In genomic region chr3:58544546-58544945, GRCh38 we compare ENCODE assay signal across 22 cellular contexts. TPM values are rescaled to one million over a fixed set of nuclear protein-coding genes. Genes with fewer than 3 reads are reported as not detected.
"Had no signal": no experiment of that assay in that cellular context is flagged by ENCODE, and none has a peak within 500 bp of the region (broad histone marks: within the 10 kb centered on the region; RNA-seq: fewer than 3 reads in every experiment).

No MANE protein-coding gene starts in this region.

- H3K4me1 Mint-ChIP-seq: naive B cell; stimulated activated memory B cell treated with anti-CD40 and anti-IgM and Interleukin-4, amounts not matched to agents 10 μg/mL and 1 μg/mL and 100 μg/mL, for 72 hours had no signal

- H3K9me3 Mint-ChIP-seq: naive B cell; stimulated activated memory B cell treated with anti-CD40 and anti-IgM and Interleukin-4, amounts not matched to agents 10 μg/mL and 1 μg/mL and 100 μg/mL, for 72 hours; stimulated activated naive CD8-positive, alpha-beta T cell treated with anti-CD3 and anti-CD28 coated beads, Interleukin-15, Interleukin-2, amounts not matched to agents 100 ng/mL and 50 ng/mL, for 24 hours had no signal

- H3K27ac ChIP-seq: coronary artery, heart left ventricle, left ventricle myocardium inferior, lower lobe of right lung, psoas muscle, right lobe of liver, tibial artery, upper lobe of left lung, uterus had no signal

- H3K36me3 Mint-ChIP-seq: naive B cell; stimulated activated memory B cell treated with anti-CD40 and anti-IgM and Interleukin-4, amounts not matched to agents 10 μg/mL and 1 μg/mL and 100 μg/mL, for 72 hours had no signal

- H3K27me3 Mint-ChIP-seq: naive B cell; stimulated activated memory B cell treated with anti-CD40 and anti-IgM and Interleukin-4, amounts not matched to agents 10 μg/mL and 1 μg/mL and 100 μg/mL, for 72 hours; stimulated activated naive CD8-positive, alpha-beta T cell treated with anti-CD3 and anti-CD28 coated beads, Interleukin-15, Interleukin-2, amounts not matched to agents 100 ng/mL and 50 ng/mL, for 24 hours had no signal

- H3K36me3 ChIP-seq: heart left ventricle, left ventricle myocardium inferior, lower lobe of right lung, right lobe of liver, tibial artery, upper lobe of left lung, uterus had no signal

- H3K9me3 ChIP-seq: heart left ventricle, left ventricle myocardium inferior, lower lobe of right lung, psoas muscle, right lobe of liver, tibial artery, upper lobe of left lung, uterus had no signal

- H3K4me3 ChIP-seq: coronary artery, heart left ventricle, left ventricle myocardium inferior, lower lobe of right lung, psoas muscle, right lobe of liver, tibial artery, upper lobe of left lung, uterus had no signal

- FAIRE-seq: frontal cortex had no signal

- H3K4me1 ChIP-seq: heart left ventricle, left ventricle myocardium inferior, lower lobe of right lung, psoas muscle, right lobe of liver, tibial artery, upper lobe of left lung, uterus had no signal

- H3K27me3 ChIP-seq: heart left ventricle, right lobe of liver, tibial artery, upper lobe of left lung, uterus had no signal

- H3K4me3 Mint-ChIP-seq: endodermal cell; naive B cell; nephron progenitor cell; stimulated activated memory B cell treated with anti-CD40 and anti-IgM and Interleukin-4, amounts not matched to agents 10 μg/mL and 1 μg/mL and 100 μg/mL, for 72 hours; stimulated activated naive CD8-positive, alpha-beta T cell treated with anti-CD3 and anti-CD28 coated beads, Interleukin-15, Interleukin-2, amounts not matched to agents 100 ng/mL and 50 ng/mL, for 24 hours had no signal

- ATAC-seq: heart left ventricle; lower lobe of right lung; psoas muscle; right lobe of liver; stimulated activated memory B cell treated with anti-CD40 and anti-IgM and Interleukin-4, amounts not matched to agents 10 μg/mL and 1 μg/mL and 100 μg/mL, for 72 hours had no signal

- DNase-seq: effector CD4-positive, alpha-beta T cell; endodermal cell; heart left ventricle; hippocampal formation; left ventricle myocardium inferior; lower lobe of right lung; mesenchymal stem cell; midbrain; naive B cell; nephron progenitor cell; psoas muscle; retina; stimulated activated CD4-positive, alpha-beta T cell treated with anti-CD3 and anti-CD28 coated beads, Interleukin-4, amount 100 ng/mL, for 1 hour; tibial artery; upper lobe of left lung; uterus had no signal

- H3K27ac Mint-ChIP-seq: endodermal cell; naive B cell; nephron progenitor cell; stimulated activated memory B cell treated with anti-CD40 and anti-IgM and Interleukin-4, amounts not matched to agents 10 μg/mL and 1 μg/mL and 100 μg/mL, for 72 hours; stimulated activated naive CD8-positive, alpha-beta T cell treated with anti-CD3 and anti-CD28 coated beads, Interleukin-15, Interleukin-2, amounts not matched to agents 100 ng/mL and 50 ng/mL, for 24 hours had no signal

RNA-seq across cellular contexts. Expression of gene FAM107A, which starts 32.6 kb away (rescaled TPM):
- total RNA-seq: chondrocyte, endodermal cell had no signal
